Comparison of ENCODE assay signal across 8 cellular contexts in the genomic region with DNA sequence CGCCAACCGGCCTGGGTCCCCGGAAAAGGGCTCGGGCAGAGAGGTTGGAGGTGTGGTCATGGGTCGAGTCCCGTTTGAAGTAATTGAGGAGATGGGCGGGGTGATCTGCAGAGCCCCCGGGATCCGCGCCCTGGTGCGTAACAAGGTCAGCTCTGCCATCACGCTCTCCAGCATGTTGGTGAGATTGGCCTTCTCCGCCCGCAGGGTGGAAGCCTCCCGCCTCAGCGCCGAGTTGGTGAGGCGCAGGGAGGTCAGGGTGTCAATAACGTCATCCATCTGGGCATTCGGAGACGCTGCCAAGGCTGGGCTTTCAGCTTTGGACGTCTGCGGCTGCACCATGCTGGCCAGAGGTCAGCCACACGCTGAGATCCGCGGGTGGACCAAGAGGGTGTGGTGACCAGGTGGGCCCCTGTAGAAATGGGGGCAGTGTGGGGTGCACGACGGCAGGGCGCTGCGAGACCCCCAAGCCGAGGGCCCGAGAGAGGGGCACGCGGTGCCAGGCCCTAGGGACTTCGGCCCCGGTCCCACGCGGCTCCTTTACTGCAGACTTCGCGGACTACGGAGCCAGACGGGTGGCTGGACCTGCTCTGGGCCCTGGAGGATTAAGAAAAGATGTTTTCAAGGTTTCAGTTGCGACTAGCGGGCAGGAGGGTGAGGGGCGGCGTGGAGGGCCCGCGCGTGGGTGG. TPM values are rescaled to one million over a fixed set of nuclear protein-coding genes. Genes with fewer than 3 reads are reported as not detected.
A peak's percentile ranks its signal among the peaks of the same experiment; 100 is the strongest.
DNase-seq lines count a peak whose midpoint lies in the region; ATAC-seq and TF ChIP-seq lines count a peak whose summit lies in the region.

No MANE protein-coding gene starts in this region.

- peaks cover 0 to 5% (median 0%) of the 10 kb centered on the region in 11 donors for H3K9me3 ChIP-seq in heart right ventricle

- peaks cover 3 to 29% (median 19%) of the 10 kb centered on the region in 9 donors for H3K4me1 ChIP-seq in heart right ventricle

- 43 to 45% methylated on average over 49 of the region's 49 CpGs for WGBS in heart right ventricle, 2 donors

- no peak for DNase-seq in activated naive CD4-positive, alpha-beta T cell treated with anti-CD3 and anti-CD28 coated beads for 36 hours
- DNase-seq in activated naive CD4-positive, alpha-beta T cell treated with anti-CD3 and anti-CD28 coated beads, Interleukin-2, amount 50 U/mL, for 16 hours, result no peak
- no peak for DNase-seq in activated naive CD4-positive, alpha-beta T cell treated with anti-CD3 and anti-CD28 coated beads, Interleukin-2, amount 10 ng/mL, durations not matched to agents 7 days and 5 days
- DNase-seq in heart right ventricle, result peak in 1 of 2 donors; percentile 11
- peak; percentile 72 for DNase-seq in retina
- DNase-seq in NOMO-1 treated with DMSO at 0.1 percent for 48 hours (lab: John Stamatoyannopoulos, UW; ENCODE audit: unreplicated experiment), result no peak

- CTCF ChIA-PET in activated naive CD4-positive, alpha-beta T cell treated with anti-CD3 and anti-CD28 coated beads for 36 hours (lab: Charles Lee), result no interaction called here
- CTCF ChIA-PET in activated naive CD4-positive, alpha-beta T cell treated with anti-CD3 and anti-CD28 coated beads, Interleukin-2, amount 10 ng/mL, durations not matched to agents 7 days and 5 days (lab: Charles Lee), result no interaction called here

- ATAC-seq in heart right ventricle (peak in 2 of 8 donors; percentile 3 to 22), GM19023 (IDR thresholded peaks at IDR 0.05; ENCODE audit: unreplicated experiment) (no peak), HG03025 (IDR thresholded peaks at IDR 0.05; ENCODE audit: low FRiP score, unreplicated experiment) (no peak)

- H3K27ac Mint-ChIP-seq in activated naive CD4-positive, alpha-beta T cell treated with anti-CD3 and anti-CD28 coated beads for 36 hours, result no peak overlapping the region
- H3K27ac Mint-ChIP-seq in activated naive CD4-positive, alpha-beta T cell treated with anti-CD3 and anti-CD28 coated beads, Interleukin-2, amount 10 ng/mL, durations not matched to agents 7 days and 5 days, result peak overlapping the region; percentile 37

- H3K27me3 ChIP-seq in heart right ventricle, result no peaks in the 10 kb centered on the region

- H3K4me3 Mint-ChIP-seq in activated naive CD4-positive, alpha-beta T cell treated with anti-CD3 and anti-CD28 coated beads for 36 hours, result peak overlapping the region; percentile 69
- H3K4me3 Mint-ChIP-seq in activated naive CD4-positive, alpha-beta T cell treated with anti-CD3 and anti-CD28 coated beads, Interleukin-2, amount 10 ng/mL, durations not matched to agents 7 days and 5 days, result peak overlapping the region; percentile 66

- H3K4me3 ChIP-seq in heart right ventricle, result peak overlapping the region; percentile 29 to 95 (median 77)

- peak overlapping the region; percentile 11 to 91 (median 82) for H3K27ac ChIP-seq in heart right ventricle

- H3K9me3 Mint-ChIP-seq in activated naive CD4-positive, alpha-beta T cell treated with anti-CD3 and anti-CD28 coated beads for 36 hours, result peaks cover 2% of the 10 kb centered on the region
- peaks cover 5% of the 10 kb centered on the region for H3K9me3 Mint-ChIP-seq in activated naive CD4-positive, alpha-beta T cell treated with anti-CD3 and anti-CD28 coated beads, Interleukin-2, amount 10 ng/mL, durations not matched to agents 7 days and 5 days

- H3K4me1 Mint-ChIP-seq in activated naive CD4-positive, alpha-beta T cell treated with anti-CD3 and anti-CD28 coated beads for 36 hours (ENCODE audit: low read depth), result peaks cover 24% of the 10 kb centered on the region
- peaks cover 42% of the 10 kb centered on the region for H3K4me1 Mint-ChIP-seq in activated naive CD4-positive, alpha-beta T cell treated with anti-CD3 and anti-CD28 coated beads, Interleukin-2, amount 10 ng/mL, durations not matched to agents 7 days and 5 days

- intact Hi-C loops in activated naive CD4-positive, alpha-beta T cell treated with anti-CD3 and anti-CD28 coated beads for 36 hours (cut with micrococcal nuclease), result loop anchor here (10.0 kb wide), 1 partner anchor 187 kb away; no protein-coding TSS in a partner anchor
- intact Hi-C loops in heart right ventricle (cut with DNase I), result loop anchor here in 2 of 10 donors (10.0 kb wide), 2 partner anchors 133 to 413 kb away; no protein-coding TSS in a partner anchor

- peaks cover 12% of the 10 kb centered on the region for H3K36me3 Mint-ChIP-seq in activated naive CD4-positive, alpha-beta T cell treated with anti-CD3 and anti-CD28 coated beads for 36 hours (ENCODE audit: low read depth)
- peaks cover 13% of the 10 kb centered on the region for H3K36me3 Mint-ChIP-seq in activated naive CD4-positive, alpha-beta T cell treated with anti-CD3 and anti-CD28 coated beads, Interleukin-2, amount 10 ng/mL, durations not matched to agents 7 days and 5 days

- H3K27me3 Mint-ChIP-seq in activated naive CD4-positive, alpha-beta T cell treated with anti-CD3 and anti-CD28 coated beads for 36 hours (ENCODE audit: low read depth), result no peaks in the 10 kb centered on the region
- H3K27me3 Mint-ChIP-seq in activated naive CD4-positive, alpha-beta T cell treated with anti-CD3 and anti-CD28 coated beads, Interleukin-2, amount 10 ng/mL, durations not matched to agents 7 days and 5 days, result peaks cover 17% of the 10 kb centered on the region

- H3K36me3 ChIP-seq in heart right ventricle, result peaks cover 0 to 16% (median 0%) of the 10 kb centered on the region in 9 donors

- TF ChIP-seq CTCF in heart right ventricle (IDR thresholded peaks at IDR 0.05), result no peak

RNA-seq across cellular contexts. Expression of a gene that starts 0.7 kb away (rescaled TPM):
- total RNA-seq in activated naive CD4-positive, alpha-beta T cell treated with anti-CD3 and anti-CD28 coated beads for 36 hours, result 1 to 10 TPM; 4.5 to 5.1 TPM
- 10 to 100 TPM; 21.4 to 36.1 (median 25.7) TPM for total RNA-seq in heart right ventricle
- polyA plus RNA-seq in heart right ventricle, result 10 to 100 TPM in 1 of 2 donors, 1 to 10 TPM in 1; 3.6 to 13.5 TPM
